In the genomic region with DNA sequence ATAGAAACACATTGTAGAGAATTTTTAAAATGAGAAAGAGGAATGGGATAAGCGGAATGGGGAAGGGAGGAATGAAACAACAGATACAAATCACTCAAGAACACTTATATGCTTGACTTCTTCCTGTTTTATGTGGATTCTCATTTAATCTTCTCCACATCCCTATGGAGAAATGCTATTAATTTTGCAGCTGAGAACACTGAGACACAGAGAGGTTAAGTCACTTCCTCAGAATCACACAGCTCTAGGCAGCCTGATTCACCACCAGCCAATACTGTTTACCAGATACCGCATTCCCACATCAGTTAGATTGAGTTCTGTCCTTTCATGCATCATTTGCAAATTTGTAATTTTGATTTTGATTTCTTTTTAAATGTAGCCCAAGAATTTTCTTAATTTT, we compare ENCODE assay signal across 35 cellular contexts.
"Had no signal": no experiment of that assay in that cellular context is flagged by ENCODE, and none has a peak within 500 bp of the region (broad histone marks: within the 10 kb centered on the region; RNA-seq: fewer than 3 reads in every experiment).

No MANE protein-coding gene starts in this region.

- H3K36me3 ChIP-seq: MG63 had no signal

- H3K9me3 ChIP-seq: MG63 had no signal

- H3K27me3 ChIP-seq: MG63 had no signal

- DNase-seq: Karpas-422, Kasumi-1, MG63, MM.1S, MV-4-11, NCI-H1048, NCI-H1092, NCI-H1092 treated with DMSO at 0.1 percent for 48 hours, NCI-H1105, NCI-H1105 treated with DMSO at 0.1 percent for 48 hours, NCI-H1417, NCI-H1417 treated with DMSO at 0.1 percent for 48 hours, NCI-H1436, NCI-H1436 treated with DMSO at 0.1 percent for 48 hours, NCI-H146, NCI-H1694, NCI-H1694 treated with DMSO at 0.1 percent for 48 hours, NCI-H187, NCI-H187 treated with DMSO at 0.1 percent for 48 hours, NCI-H1930, NCI-H2029, NCI-H2029 treated with DMSO at 0.1 percent for 48 hours, NCI-H2081, NCI-H2081 treated with DMSO at 0.1 percent for 48 hours, NCI-H2107, NCI-H2171, NCI-H2171 treated with DMSO at 0.1 percent for 48 hours, NCI-H2227 treated with DMSO at 0.1 percent for 48 hours, NCI-H226, NCI-H345, NCI-H446, NCI-H446 treated with DMSO at 0.1 percent for 48 hours, NCI-H510A, NCI-H510A treated with DMSO at 0.1 percent for 48 hours, NCI-H524 had no signal

- H3K4me3 ChIP-seq: MG63 had no signal
